ENCODE assay signal across 19 cellular contexts in genomic region chr13:111342716-111343115, GRCh38. TPM values are rescaled to one million over a fixed set of nuclear protein-coding genes. Genes with fewer than 3 reads are reported as not detected.
DNase-seq lines count a peak whose midpoint lies in the region; ATAC-seq, FAIRE-seq and TF ChIP-seq lines count a peak whose summit lies in the region.
"Had no signal": no experiment of that assay in that cellular context is flagged by ENCODE, and none has a peak within 500 bp of the region (broad histone marks: within the 10 kb centered on the region; RNA-seq: fewer than 3 reads in every experiment).

No MANE protein-coding gene starts in this region.

- H3K36me3 Mint-ChIP-seq in chondrocyte (ENCODE audit: low read depth), result peaks cover 36% of the 10 kb centered on the region

- no peaks in the 10 kb centered on the region for H4K20me1 ChIP-seq in H1 (replicated peaks in 1 of 2; ENCODE audit: control insufficient read depth in 1 of 2, insufficient read depth in 2 of 2, low read length in 2 of 2)
- H4K20me1 ChIP-seq: BLaER1 treated with 17β-estradiol and CSF1 and Interleukin-3, amounts not matched to agents 10 nM and 100 nM had no signal

- CTCF ChIA-PET in H1 (lab: Charles Lee; ENCODE audit: partially characterized antibody), result no interaction called here

- no peak for TF ChIP-seq EP300 in H1 (IDR thresholded peaks at IDR 0.05; ENCODE audit: borderline replicate concordance in 1 of 2, low read depth in 2 of 2, low read length in 2 of 2)

- H2AK5ac ChIP-seq in H1 (ENCODE audit: low read depth, low read length), result no peak overlapping the region

- 89% methylated on average over 9 of the region's 9 CpGs; no CpG with 5 or more reads in 1 of the 2 experiments for WGBS in H1 (ENCODE audit: extremely low coverage in 1 of 2, insufficient coverage in 1 of 2, insufficient read length in 1 of 2, insufficient replicate concordance in 2 of 2, low coverage in 1 of 2, low lambda C conversion rate in 2 of 2, missing lambda C conversion rate in 1 of 2), 2 experiments

- H4K5ac ChIP-seq in H1 (ENCODE audit: insufficient read length, low read depth, low read length), result no peak overlapping the region

- no peaks in the 10 kb centered on the region; a peak in 1 of 4 replicates for H3K9me3 ChIP-seq in H1 (ENCODE audit: insufficient read depth in 2 of 2, low read depth in 1 of 2, low read length in 1 of 2)
- no peaks in the 10 kb centered on the region for H3K9me3 ChIP-seq in kidney (ENCODE audit: control insufficient read depth in 1 of 2, low read length in 2 of 2)
- no peaks in the 10 kb centered on the region for H3K9me3 ChIP-seq in vagina
- H3K9me3 ChIP-seq: BLaER1 treated with 17β-estradiol and CSF1 and Interleukin-3, amounts not matched to agents 10 nM and 100 nM had no signal

- H3K4me3 Mint-ChIP-seq in chondrocyte (ENCODE audit: unreplicated experiment), result no peak overlapping the region

- H3K27ac Mint-ChIP-seq in chondrocyte (ENCODE audit: unreplicated experiment), result no peak overlapping the region

- H3K27ac ChIP-seq in H1 (ENCODE audit: low read depth, low read length), result no peak overlapping the region
- no peak overlapping the region for H3K27ac ChIP-seq in kidney (ENCODE audit: low read depth in 2 of 2, low read length in 2 of 2)
- no peak overlapping the region for H3K27ac ChIP-seq in vagina
- H3K27ac ChIP-seq in dorsolateral prefrontal cortex, result no peak overlapping the region
- H3K27ac ChIP-seq: BLaER1 treated with 17β-estradiol and CSF1 and Interleukin-3, amounts not matched to agents 10 nM and 100 nM; GM23248 had no signal

- H3K4ac ChIP-seq in H1 (replicated peaks; ENCODE audit: insufficient read length, low read depth, low read length), result no peak overlapping the region

- intact Hi-C loops in cardiac septum (cut with DNase I), result no loop called here
- intact Hi-C loops in Right ventricle myocardium superior (cut with DNase I), result no loop called here
- intact Hi-C loops in kidney (cut with DNase I), result no loop called here
- intact Hi-C loops in vagina (cut with DNase I), result no loop called here
- intact Hi-C loops in dorsolateral prefrontal cortex (cut with DNase I), result no loop called here

- H3K79me1 ChIP-seq in H1 (ENCODE audit: low read depth, low read length), result no peaks in the 10 kb centered on the region

- no peak overlapping the region for H3K56ac ChIP-seq in H1 (replicated peaks; ENCODE audit: insufficient read length, low read depth, low read length)

- TF ChIP-seq RAD21 in H1 (IDR thresholded peaks at IDR 0.05 in 1 of 2, conservative IDR thresholded peaks at IDR 0.05 in 1 of 2; ENCODE audit: low read depth in 2 of 2, low read length in 2 of 2), result no peak

- H3K23ac ChIP-seq in H1 (ENCODE audit: insufficient read length), result no peak overlapping the region

- no peak overlapping the region for H2BK20ac ChIP-seq in H1 (ENCODE audit: low read length)

- no peak overlapping the region for H3K4me2 ChIP-seq in H1 (ENCODE audit: insufficient read depth in 1 of 2, low read depth in 2 of 2, low read length in 2 of 2)
- H3K4me2 ChIP-seq: BLaER1 treated with 17β-estradiol and CSF1 and Interleukin-3, amounts not matched to agents 10 nM and 100 nM had no signal

- no peaks in the 10 kb centered on the region for H3K23me2 ChIP-seq in H1 (ENCODE audit: low read depth, low read length)

- H3K4me1 ChIP-seq in H1 (replicated peaks in 1 of 4; ENCODE audit: control insufficient read depth in 3 of 4, insufficient read depth in 4 of 4, low read length in 3 of 4) (peaks cover 0 to 5% (median 2%) of the 10 kb centered on the region in 4 experiments; a peak in 4 of 7 replicates), kidney (ENCODE audit: control insufficient read depth in 1 of 2, insufficient read depth in 1 of 2, low read depth in 1 of 2, low read length in 2 of 2) (no peaks in the 10 kb centered on the region), vagina (no peaks in the 10 kb centered on the region)
- H3K4me1 ChIP-seq: BLaER1 treated with 17β-estradiol and CSF1 and Interleukin-3, amounts not matched to agents 10 nM and 100 nM had no signal

- TF ChIP-seq CTCF in H1 (IDR thresholded peaks at IDR 0.05; ENCODE audit: control extremely low read depth in 1 of 3, insufficient read depth in 1 of 3, low read depth in 1 of 3, low read length in 3 of 3), result no peak
- no peak for TF ChIP-seq CTCF in kidney (IDR thresholded peaks at IDR 0.05; ENCODE audit: borderline replicate concordance, extremely low read depth, insufficient read depth)
- TF ChIP-seq CTCF in vagina (IDR thresholded peaks at IDR 0.05), result no peak
- no peak for TF ChIP-seq CTCF in dorsolateral prefrontal cortex (IDR thresholded peaks at IDR 0.05 in 54 of 56, conservative IDR thresholded peaks at IDR 0.05 in 2 of 56; ENCODE audit: low read depth in 1 of 56, partially characterized antibody in 56 of 56)
- TF ChIP-seq CTCF in chondrocyte (IDR thresholded peaks at IDR 0.05), result no peak

- H4K8ac ChIP-seq in H1 (ENCODE audit: extremely low read depth, insufficient read depth, low read length), result 0 out of 2 replicates have a peak overlapping the region, but pooled peaks have one; percentile 9

- FAIRE-seq in H1 (lab: Jason Lieb, UNC), result no peak
- FAIRE-seq in kidney (lab: Jason Lieb, UNC), result no peak
- FAIRE-seq: GM12878, GM18507 had no signal

- H3K4me1 Mint-ChIP-seq in chondrocyte (ENCODE audit: low read depth), result no peaks in the 10 kb centered on the region

- ATAC-seq in Right ventricle myocardium superior (ENCODE audit: poor library complexity), result no peak
- ATAC-seq: GM12878 had no signal

- H3K79me2 ChIP-seq in H1 (ENCODE audit: control insufficient read depth in 1 of 2, insufficient read depth in 2 of 2, low read length in 2 of 2), result no peaks in the 10 kb centered on the region

- H3K36me3 ChIP-seq in H1 (ENCODE audit: control insufficient read depth in 2 of 4, insufficient read depth in 4 of 4, low read length in 3 of 4) (no peaks in the 10 kb centered on the region), kidney (ENCODE audit: control insufficient read depth in 1 of 2, insufficient read depth in 2 of 2, low read length in 2 of 2) (no peaks in the 10 kb centered on the region), vagina (no peaks in the 10 kb centered on the region)
- H3K36me3 ChIP-seq: BLaER1 treated with 17β-estradiol and CSF1 and Interleukin-3, amounts not matched to agents 10 nM and 100 nM had no signal

- no peak for TF ChIP-seq POLR2A in H1 (IDR thresholded peaks at IDR 0.05; ENCODE audit: control extremely low read depth in 1 of 2, low read depth in 2 of 2, low read length in 2 of 2)
- TF ChIP-seq POLR2A in vagina (IDR thresholded peaks at IDR 0.05), result no peak

- H3K9me3 Mint-ChIP-seq in chondrocyte (ENCODE audit: low read depth), result no peaks in the 10 kb centered on the region

- H4K91ac ChIP-seq in H1 (replicated peaks; ENCODE audit: insufficient read length, low read length), result no peak overlapping the region

- H3K14ac ChIP-seq in H1 (ENCODE audit: insufficient read length), result no peak overlapping the region

- H3K4me3 ChIP-seq in H1 (ENCODE audit: extremely low read depth in 1 of 4, insufficient read depth in 2 of 4, low read depth in 3 of 4, low read length in 4 of 4) (no peak overlapping the region), kidney (ENCODE audit: low read length in 2 of 2) (no peak overlapping the region), vagina (no peak overlapping the region), dorsolateral prefrontal cortex (no peak overlapping the region)
- H3K4me3 ChIP-seq: BLaER1 treated with 17β-estradiol and CSF1 and Interleukin-3, amounts not matched to agents 10 nM and 100 nM; GM12878; GM23248 had no signal

- no peak overlapping the region for H2AFZ ChIP-seq in H1 (ENCODE audit: low read length)
- H2AFZ ChIP-seq: GM23248 had no signal

- no peak overlapping the region for H2BK5ac ChIP-seq in H1 (ENCODE audit: low read depth, low read length)

- POLR2A ChIA-PET in H1 (lab: Charles Lee; ENCODE audit: partially characterized antibody), result no interaction called here

- no peak overlapping the region for H2BK12ac ChIP-seq in H1 (ENCODE audit: low read depth, low read length)

- H3K27me3 ChIP-seq in H1 (replicated peaks in 1 of 4; ENCODE audit: control insufficient read depth in 3 of 4, extremely low read depth in 1 of 4, insufficient read depth in 3 of 4, low read length in 3 of 4) (no peaks in the 10 kb centered on the region), vagina (no peaks in the 10 kb centered on the region), dorsolateral prefrontal cortex (no peaks in the 10 kb centered on the region)
- H3K27me3 ChIP-seq: BLaER1 treated with 17β-estradiol and CSF1 and Interleukin-3, amounts not matched to agents 10 nM and 100 nM had no signal

- no peak overlapping the region for H2BK15ac ChIP-seq in H1 (ENCODE audit: low read length)

- H3K9ac ChIP-seq in H1 (replicated peaks in 1 of 4; ENCODE audit: extremely low read depth in 1 of 4, low read depth in 3 of 4, low read length in 3 of 4) (no peak overlapping the region), kidney (ENCODE audit: low read length in 2 of 2) (no peak overlapping the region)
- H3K9ac ChIP-seq: BLaER1 treated with 17β-estradiol and CSF1 and Interleukin-3, amounts not matched to agents 10 nM and 100 nM; GM23248 had no signal

- no peak overlapping the region for H2BK120ac ChIP-seq in H1 (replicated peaks; ENCODE audit: low read depth, low read length)

- no peak overlapping the region for H3K18ac ChIP-seq in H1 (ENCODE audit: extremely low read depth, low read length)

- no peaks in the 10 kb centered on the region for H3K27me3 Mint-ChIP-seq in chondrocyte (ENCODE audit: low read depth)
- H3K27me3 Mint-ChIP-seq: CD4-positive, CD25-positive, alpha-beta regulatory T cell had no signal

- DNase-seq in cardiac septum (ENCODE audit: low spot score), result peak; percentile 64
- no peak for DNase-seq in Right ventricle myocardium superior
- no peak for DNase-seq in H1 (ENCODE audit: low read depth in 1 of 2, low spot score in 2 of 2)
- DNase-seq in kidney, result peak; percentile 43
- DNase-seq in vagina (ENCODE audit: extremely low spot score in 2 of 2), result peak; percentile 32 to 82
- DNase-seq in NCI-H2081 (lab: John Stamatoyannopoulos, UW), result no peak
- no peak for DNase-seq in dorsolateral prefrontal cortex
- no peak for DNase-seq in chondrocyte (ENCODE audit: low spot score)
- DNase-seq: ACHN; Calu3; CD4-positive, CD25-positive, alpha-beta regulatory T cell; DMS79; GM23248 had no signal

RNA-seq across cellular contexts. Expression of gene TEX29, which starts 22.3 kb away (rescaled TPM):
- total RNA-seq in cardiac septum (0.70 TPM), Right ventricle myocardium superior (not detected), kidney (not detected), vagina (2.9 TPM), dorsolateral prefrontal cortex (10 to 100 TPM in 32 of 120 experiments, 1 to 10 TPM in 88; 1.6 to 21.5 (median 7.5) TPM), chondrocyte (0.59 to 0.94 TPM (median 0.70 TPM) in 3 replicates)
- total RNA-seq in H1 (2021; fragmentation: NEBNext Ultra II Directional; extraction: Animal tissue kit (Norgen Biotek cat#: 25700)), result 1.1 TPM in 1 of 2 replicates, not detected in the other
- polyA plus RNA-seq in H1 (2011; rRNA removed) (0.08 and 0.16 TPM in 2 replicates), kidney (ENCODE audit: insufficient read depth, low read depth, low replicate concordance) (not detected)
- polyA plus RNA-seq in H1 (2011; cell fraction: cytosol; rRNA removed), result 0.22 TPM
- polyA plus RNA-seq in H1 (2011; cell fraction: nucleus; rRNA removed), result 0.63 TPM
- 0.29 to 0.70 TPM in 2 of 4 replicates, not detected in the others for polyA plus RNA-seq in H1 (2012, experiment 1 of 2)
- not detected for polyA plus RNA-seq in H1 (2012, experiment 2 of 2)
- polyA plus RNA-seq in H1 (2013, experiment 1 of 2), result 0.16 TPM
- polyA plus RNA-seq in H1 (2013, experiment 2 of 2), result 0.17 TPM
- not detected in 2 replicates for polyA minus RNA-seq in H1 (2011; rRNA and poly(A)+ RNA removed)
- not detected for polyA minus RNA-seq in H1 (2011; cell fraction: cytosol; rRNA and poly(A)+ RNA removed)
- not detected for polyA minus RNA-seq in H1 (2011; cell fraction: nucleus; rRNA and poly(A)+ RNA removed)
- total RNA-seq: A172; Calu3; CD4-positive, CD25-positive, alpha-beta regulatory T cell; G401; GM12878; GM23248; H7 had no signal
- polyA plus RNA-seq: CD4-positive, CD25-positive, alpha-beta regulatory T cell had no signal

Comparison
In these comparisons a context has a peak if more than half of its experiments do, and no peak if none do; other contexts are left out.
1. DNase-seq: peak in cardiac septum (single experiment), kidney (single experiment) and vagina (2 of 2); none in Right ventricle myocardium superior (single experiment), H1 (0 of 2), NCI-H2081 (0 of 2), dorsolateral prefrontal cortex (0 of 10) and chondrocyte (single experiment).